In genomic region chr5:173290477-173291131, GRCh38 we compare ENCODE assay signal across 20 cellular contexts. TPM values are rescaled to one million over a fixed set of nuclear protein-coding genes. Genes with fewer than 3 reads are reported as not detected.
DNase-seq lines count a peak whose midpoint lies in the region; ATAC-seq and TF ChIP-seq lines count a peak whose summit lies in the region.
"Had no signal": no experiment of that assay in that cellular context is flagged by ENCODE, and none has a peak within 500 bp of the region (broad histone marks: within the 10 kb centered on the region; RNA-seq: fewer than 3 reads in every experiment).

No MANE protein-coding gene starts in this region.

- ATAC-seq in left ventricle myocardium superior = peak; percentile 80
- ATAC-seq: left colon; natural killer cell; stimulated activated effector memory CD8-positive, alpha-beta T cell treated with anti-CD3 and anti-CD28 coated beads, Interleukin-12 subunit alpha, Interleukin-12 subunit beta, amount 100 ng/mL, for 72 hours; upper lobe of right lung had no signal

- H3K36me3 ChIP-seq in adipocyte (ENCODE audit: control insufficient read depth, insufficient read depth, low read length, severe bottlenecking) (no peaks in the 10 kb centered on the region), sigmoid colon (no peaks in the 10 kb centered on the region)
- H3K36me3 ChIP-seq: breast epithelium, right lobe of liver, upper lobe of right lung had no signal

- in situ Hi-C loops in GM13976 (cut with MboI; ENCODE audit: low sequenced_read_pairs, unreplicated experiment) = no loop called here

- intact Hi-C loops in left ventricle myocardium superior (cut with micrococcal nuclease) = loop anchor here (5.0 kb wide), 2 partner anchors 42 to 282 kb away; no protein-coding TSS in a partner anchor
- intact Hi-C loops in sigmoid colon (cut with DNase I) = loop anchor here (5.0 kb wide), 1 partner anchor 207 kb away; no protein-coding TSS in a partner anchor
- intact Hi-C loops in dorsolateral prefrontal cortex (cut with DNase I) = loop anchor here (5.0 to 10.0 kb wide), 6 partner anchors 182 to 1024 kb away; partner anchors contain the start of gene C5orf47 (in 1 of the 2)

- peaks cover 13% of the 10 kb centered on the region for H3K27me3 ChIP-seq in adipocyte (replicated peaks; ENCODE audit: control insufficient read depth, insufficient read depth, low read length)
- H3K27me3 ChIP-seq in sigmoid colon = peaks cover 0 to 12% (median 0%) of the 10 kb centered on the region in 3 donors
- H3K27me3 ChIP-seq in dorsolateral prefrontal cortex = peaks cover 0 to 36% (median 0%) of the 10 kb centered on the region in 45 donors
- H3K27me3 ChIP-seq: breast epithelium had no signal

- peaks cover 33% of the 10 kb centered on the region for H3K4me1 ChIP-seq in adipocyte (ENCODE audit: control insufficient read depth, insufficient read depth, low read length)
- H3K4me1 ChIP-seq in sigmoid colon = peaks cover 0 to 25% (median 24%) of the 10 kb centered on the region in 4 donors
- H3K4me1 ChIP-seq: right lobe of liver had no signal

- H3K9ac ChIP-seq in adipocyte (ENCODE audit: low read length) = peak overlapping the region; percentile 17

- DNase-seq in DMS53 (lab: John Stamatoyannopoulos, UW) = peak; percentile 39
- DNase-seq in DMS53 treated with DMSO at 0.1 percent for 48 hours (lab: John Stamatoyannopoulos, UW; ENCODE audit: unreplicated experiment) = no peak
- DNase-seq in adipocyte (ENCODE audit: low read depth) = no peak
- peak; percentile 46 for DNase-seq in left ventricle myocardium superior
- peak; percentile 72 for DNase-seq in sigmoid colon
- no peak for DNase-seq in dorsolateral prefrontal cortex
- DNase-seq in activated naive CD4-positive, alpha-beta T cell treated with anti-CD3 and anti-CD28 coated beads, Interleukin-2, amount 50 U/mL, for 16 hours = no peak
- no peak for DNase-seq in GM13976 (ENCODE audit: low spot score)
- DNase-seq: activated naive CD4-positive, alpha-beta T cell treated with anti-CD3 and anti-CD28 coated beads, Interleukin-2, amount 10 ng/mL, durations not matched to agents 7 days and 5 days; left colon; MM.1S; natural killer cell; NCI-H226; OCI-M1; right lobe of liver; T-helper 1 cell; upper lobe of right lung had no signal

- peak overlapping the region in 3 of 4 donors; percentile 45 to 72 (median 58) for H3K27ac ChIP-seq in sigmoid colon
- H3K27ac ChIP-seq in dorsolateral prefrontal cortex = no peak overlapping the region
- H3K27ac ChIP-seq: 22Rv1, breast epithelium, right lobe of liver, upper lobe of right lung had no signal

- TF ChIP-seq CTCF in sigmoid colon (IDR thresholded peaks at IDR 0.05) (no peak), dorsolateral prefrontal cortex (IDR thresholded peaks at IDR 0.05 in 54 of 56, conservative IDR thresholded peaks at IDR 0.05 in 2 of 56; ENCODE audit: low read depth in 1 of 56, partially characterized antibody in 56 of 56) (peak in 1 of 56 donors; percentile 7), GM13976 (IDR thresholded peaks at IDR 0.05; ENCODE audit: borderline replicate concordance, control extremely low read depth, extremely low read depth, insufficient read depth, missing control alignments) (no peak)

- no peak overlapping the region for H3K4me3 ChIP-seq in adipocyte (ENCODE audit: low read length)
- H3K4me3 ChIP-seq in sigmoid colon = no peak overlapping the region
- H3K4me3 ChIP-seq in dorsolateral prefrontal cortex = peak overlapping the region in 2 of 59 donors; percentile 6 to 17
- H3K4me3 ChIP-seq: breast epithelium, right lobe of liver, upper lobe of right lung had no signal

- peak in 1 of 4 donors; percentile 32 for TF ChIP-seq EP300 in sigmoid colon (IDR thresholded peaks at IDR 0.05)

- WGBS in sigmoid colon, 2 donors = 18 to 40% methylated on average over 12 of the region's 12 CpGs

- H3K9me3 ChIP-seq in adipocyte (ENCODE audit: control insufficient read depth, low read length) (no peaks in the 10 kb centered on the region), sigmoid colon (no peaks in the 10 kb centered on the region)
- H3K9me3 ChIP-seq: breast epithelium, right lobe of liver, upper lobe of right lung had no signal

- no peak for TF ChIP-seq POLR2A in sigmoid colon (IDR thresholded peaks at IDR 0.05)

RNA-seq across cellular contexts. Expression of gene STC2, which starts 37.6 kb away (rescaled TPM):
- total RNA-seq in left ventricle myocardium superior (6.8 TPM), sigmoid colon (10 to 100 TPM in 3 of 4 donors, 1 to 10 TPM in 1; 9.9 to 40.7 (median 20.9) TPM), dorsolateral prefrontal cortex (1 to 10 TPM in 93 of 120 experiments, under 1 TPM in 27; 0.25 to 8.7 (median 1.7) TPM)
- polyA plus RNA-seq in sigmoid colon = 1 to 10 TPM in 1 of 3 donors, not detected in 2; 3.3 TPM
- total RNA-seq: natural killer cell had no signal

RNA-seq across cellular contexts. Expression of gene NKX2-5, which starts 55.6 kb away (rescaled TPM):
- total RNA-seq in left ventricle myocardium superior = 285 TPM
- total RNA-seq in sigmoid colon = not detected
- polyA plus RNA-seq in sigmoid colon = under 1 TPM; 0.13 to 0.69 (median 0.60) TPM
- not detected for total RNA-seq in dorsolateral prefrontal cortex
- total RNA-seq: left colon, natural killer cell, right lobe of liver, upper lobe of right lung had no signal

Comparison
In these comparisons a context has a peak if more than half of its experiments do, and no peak if none do; other contexts are left out.
1. DNase-seq: peak in DMS53 (single experiment), left ventricle myocardium superior (single experiment) and sigmoid colon (single experiment); none in DMS53 treated with DMSO at 0.1 percent for 48 hours (single experiment), adipocyte (single experiment), dorsolateral prefrontal cortex (0 of 10), activated naive CD4-positive, alpha-beta T cell treated with anti-CD3 and anti-CD28 coated beads, Interleukin-2, amount 50 U/mL, for 16 hours (single experiment) and GM13976 (single experiment).
2. H3K27ac ChIP-seq: peak in sigmoid colon (3 of 4); none in dorsolateral prefrontal cortex (0 of 59).
3. RNA of gene NKX2-5, which starts 55.6 kb away (total RNA-seq): 285 TPM in left ventricle myocardium superior (single experiment); not detected in sigmoid colon and not detected in dorsolateral prefrontal cortex; every median in the first group is over 100 times any median in the second.